ENCODE assay signal across 1 cellular context in genomic region chr12:18888062-18888461, GRCh38.
TF ChIP-seq lines count a peak whose summit lies in the region.

No MANE protein-coding gene starts in this region.

TF ChIP-seq in H1, 55 proteins besides CTCF, POLR2A, EP300 and RAD21:
- no peak for TF ChIP-seq E2F6 (IDR thresholded peaks at IDR 0.05)
- no peak for TF ChIP-seq TCF12 (IDR thresholded peaks at IDR 0.05; ENCODE audit: low read depth, low read length)
- TF ChIP-seq GTF2F1 (IDR thresholded peaks at IDR 0.05; ENCODE audit: borderline replicate concordance, low read depth, low read length) = no peak
- no peak for TF ChIP-seq ASH2L (IDR thresholded peaks at IDR 0.05; ENCODE audit: low read length)
- no peak for TF ChIP-seq EGR1 (IDR thresholded peaks at IDR 0.05; ENCODE audit: borderline replicate concordance, low read depth, low read length)
- no peak for TF ChIP-seq GABPA (IDR thresholded peaks at IDR 0.05; ENCODE audit: borderline replicate concordance, insufficient read depth, low read length)
- no peak for TF ChIP-seq SAP30 (IDR thresholded peaks at IDR 0.05; ENCODE audit: insufficient read depth, insufficient replicate concordance, low read length)
- no peak for TF ChIP-seq RNF2 (IDR thresholded peaks at IDR 0.05; ENCODE audit: borderline replicate concordance, low read depth, low read length, missing control alignments, poor library complexity, severe bottlenecking)
- TF ChIP-seq FOSL1 (IDR thresholded peaks at IDR 0.05; ENCODE audit: insufficient read depth, low read depth, low read length) = no peak
- TF ChIP-seq YY1 (IDR thresholded peaks at IDR 0.05; ENCODE audit: low read depth, low read length) = no peak
- TF ChIP-seq NANOG (IDR thresholded peaks at IDR 0.05; ENCODE audit: insufficient read depth, low read depth, low read length, poor library complexity, severe bottlenecking) = no peak
- no peak for TF ChIP-seq BRCA1 (IDR thresholded peaks at IDR 0.05; ENCODE audit: low read depth, low read length)
- no peak for TF ChIP-seq JUND (IDR thresholded peaks at IDR 0.05; ENCODE audit: low read length)
- no peak for TF ChIP-seq SP4 (IDR thresholded peaks at IDR 0.05; ENCODE audit: low read length)
- TF ChIP-seq SP2 (IDR thresholded peaks at IDR 0.05; ENCODE audit: low read length) = no peak
TF ChIP-seq in H1: peak in this region for 0.
